In the genomic region with DNA sequence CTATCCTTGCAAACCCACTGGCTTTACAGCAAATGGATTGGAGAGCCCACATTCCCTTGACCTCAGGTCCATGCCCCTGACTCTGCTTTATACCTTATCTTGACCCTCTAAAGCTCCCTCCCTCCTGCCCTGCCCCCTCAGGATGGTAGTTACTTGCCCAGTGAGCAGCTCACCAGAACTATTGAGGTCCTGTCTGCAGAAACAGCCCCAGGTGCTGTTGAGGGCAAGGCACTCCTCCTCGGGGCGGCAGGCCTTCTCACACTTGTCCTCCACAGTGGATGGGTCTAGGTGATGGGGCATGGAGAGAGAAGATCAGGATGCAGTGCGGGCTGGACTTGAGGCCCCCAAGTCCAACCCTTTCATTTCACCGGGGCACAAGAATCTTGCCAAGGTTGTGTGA, we compare ENCODE assay signal across 38 cellular contexts. TPM values are rescaled to one million over a fixed set of nuclear protein-coding genes. Genes with fewer than 3 reads are reported as not detected.
"Had no signal": no experiment of that assay in that cellular context is flagged by ENCODE, and none has a peak within 500 bp of the region (broad histone marks: within the 10 kb centered on the region; RNA-seq: fewer than 3 reads in every experiment).

No MANE protein-coding gene starts in this region.

- DNase-seq: Karpas-422, Kasumi-1, MG63, MM.1S, MV-4-11, NCI-H1048, NCI-H1092, NCI-H1092 treated with DMSO at 0.1 percent for 48 hours, NCI-H1105, NCI-H1105 treated with DMSO at 0.1 percent for 48 hours, NCI-H1417, NCI-H1417 treated with DMSO at 0.1 percent for 48 hours, NCI-H1436, NCI-H1436 treated with DMSO at 0.1 percent for 48 hours, NCI-H146, NCI-H1694, NCI-H1694 treated with DMSO at 0.1 percent for 48 hours, NCI-H187, NCI-H187 treated with DMSO at 0.1 percent for 48 hours, NCI-H1930, NCI-H2029, NCI-H2029 treated with DMSO at 0.1 percent for 48 hours, NCI-H2081, NCI-H2081 treated with DMSO at 0.1 percent for 48 hours, NCI-H2107, NCI-H2171, NCI-H2171 treated with DMSO at 0.1 percent for 48 hours, NCI-H2227 treated with DMSO at 0.1 percent for 48 hours, NCI-H226, NCI-H345, NCI-H446, NCI-H446 treated with DMSO at 0.1 percent for 48 hours, NCI-H510A, NCI-H510A treated with DMSO at 0.1 percent for 48 hours had no signal

- H3K4me3 ChIP-seq: MG63 had no signal

- H3K36me3 ChIP-seq: MG63 had no signal

- H3K27me3 ChIP-seq: MG63 had no signal

- H3K9me3 ChIP-seq: MG63 had no signal

RNA-seq across cellular contexts. Expression of a gene that starts 4.6 kb away (rescaled TPM):
- total RNA-seq: LHCN-M2, M059J, MCF 10A, NCI-H460 had no signal

RNA-seq across cellular contexts. Expression of a gene that starts 29.8 kb away (rescaled TPM):
- total RNA-seq: LHCN-M2, M059J, MCF 10A, NCI-H460 had no signal
